Comparison of ENCODE assay signal across 12 cellular contexts in genomic region chr18:57806891-57807280, GRCh38. TPM values are rescaled to one million over a fixed set of nuclear protein-coding genes. Genes with fewer than 3 reads are reported as not detected.
DNase-seq lines count a peak whose midpoint lies in the region; ATAC-seq, FAIRE-seq and TF ChIP-seq lines count a peak whose summit lies in the region.
"Had no signal": no experiment of that assay in that cellular context is flagged by ENCODE, and none has a peak within 500 bp of the region (broad histone marks: within the 10 kb centered on the region; RNA-seq: fewer than 3 reads in every experiment).

No MANE protein-coding gene starts in this region.

- peak overlapping the region; percentile 96 for H3K27ac ChIP-seq in ACC112 (ENCODE audit: low read depth, low read length)

- peak; percentile 68 for FAIRE-seq in bronchial epithelial cell (lab: Jason Lieb, UNC)
- FAIRE-seq: GM18507 had no signal

- ATAC-seq in GM21576 (IDR thresholded peaks at IDR 0.05; ENCODE audit: unreplicated experiment) (no peak), HG02623 (IDR thresholded peaks at IDR 0.05; ENCODE audit: unreplicated experiment) (no peak)

- H3K36me3 ChIP-seq in ACC112 (ENCODE audit: insufficient read depth, low read length): no peaks in the 10 kb centered on the region
- H3K36me3 ChIP-seq in bronchial epithelial cell (ENCODE audit: control insufficient read depth, insufficient read depth, low read length): no peaks in the 10 kb centered on the region

- H3K27me3 ChIP-seq in ACC112 (ENCODE audit: insufficient read depth, low read length) (no peaks in the 10 kb centered on the region), bronchial epithelial cell (ENCODE audit: control insufficient read depth, insufficient read depth, low read length) (no peaks in the 10 kb centered on the region)

- peak overlapping the region; percentile 38 for H3K4me3 ChIP-seq in ACC112 (ENCODE audit: low read depth, low read length)
- no peak overlapping the region for H3K4me3 ChIP-seq in bronchial epithelial cell (ENCODE audit: low read depth, low read length)

- DNase-seq in LHCN-M2 (ENCODE audit: low read depth) (peak; percentile 85), bronchial epithelial cell (ENCODE audit: low read depth) (peak; percentile 47), mucosa of gallbladder (ENCODE audit: low spot score) (peak; percentile 38), cortex of kidney (lab: John Stamatoyannopoulos, UW) (no peak), T-helper 9 cell (no peak)
- DNase-seq: CD4-positive, CD25-positive, alpha-beta regulatory T cell had no signal

- peaks cover 31% of the 10 kb centered on the region for H3K4me1 ChIP-seq in ACC112 (ENCODE audit: control insufficient read depth, insufficient read depth, low read length, unreplicated experiment)

- no peak for TF ChIP-seq CTCF in bronchial epithelial cell (IDR thresholded peaks at IDR 0.05; ENCODE audit: insufficient read depth, low read length, severe bottlenecking)

- H3K79me2 ChIP-seq in ACC112 (ENCODE audit: control insufficient read depth, insufficient read depth, low read length, unreplicated experiment): peaks cover 13% of the 10 kb centered on the region

- H2AFZ ChIP-seq in ACC112 (ENCODE audit: low read length, unreplicated experiment): peak overlapping the region; percentile 9

RNA-seq across cellular contexts. Expression of gene ATP8B1, which starts 3.8 kb away (rescaled TPM):
- 5.6 and 8.5 TPM in 2 replicates for total RNA-seq in LHCN-M2 (2014; rRNA removed)
- polyA plus RNA-seq in LHCN-M2 (2012): 17.4 TPM
- total RNA-seq in bronchial epithelial cell: 20.8 and 32.1 TPM in 2 replicates
- 125 TPM for total RNA-seq in mucosa of gallbladder
- total RNA-seq: activated T-helper 2 cell treated with anti-CD3 and anti-CD28 coated beads, Interferon-gamma antibody, Interleukin-2, Interleukin-4, amounts not matched to agents 10 μg/mL and 5 μg/mL and 100 μg/mL, durations not matched to agents 14 hours and 24 hours and 36 hours; CD4-positive, CD25-positive, alpha-beta regulatory T cell; mononuclear cell had no signal

Comparison
In these comparisons a context has a peak if more than half of its experiments do, and no peak if none do; other contexts are left out.
1. DNase-seq: peak in LHCN-M2 (single experiment), bronchial epithelial cell (single experiment) and mucosa of gallbladder (single experiment); none in cortex of kidney (single experiment) and T-helper 9 cell (single experiment).